ENCODE assay signal across 8 cellular contexts in genomic region chr1:150972417-150972940, GRCh38. TPM values are rescaled to one million over a fixed set of nuclear protein-coding genes. Genes with fewer than 3 reads are reported as not detected.
DNase-seq lines count a peak whose midpoint lies in the region; ATAC-seq and TF ChIP-seq lines count a peak whose summit lies in the region.

No MANE protein-coding gene starts in this region.

- no peak for TF ChIP-seq CTCF in DND-41 (IDR thresholded peaks at IDR 0.05; ENCODE audit: borderline replicate concordance, extremely low read depth, low read length, poor library complexity, severe bottlenecking)
- TF ChIP-seq CTCF in Peyer's patch (IDR thresholded peaks at IDR 0.05): no peak
- no peak for TF ChIP-seq CTCF in esophagus muscularis mucosa (IDR thresholded peaks at IDR 0.05)
- no peak for TF ChIP-seq CTCF in prostate gland (IDR thresholded peaks at IDR 0.05)

- DNase-seq in DND-41: no peak
- no peak for DNase-seq in Peyer's patch
- no peak for DNase-seq in esophagus muscularis mucosa (ENCODE audit: extremely low spot score)
- DNase-seq in prostate gland (ENCODE audit: low spot score): peak; percentile 24
- no peak for DNase-seq in hypothalamus (lab: John Stamatoyannopoulos, UW)
- no peak for DNase-seq in stimulated activated CD4-positive, alpha-beta T cell treated with anti-CD3 and anti-CD28 coated beads, Interleukin-4, amount 100 ng/mL, for 24 hours

- H2AFZ ChIP-seq in DND-41 (ENCODE audit: low read depth, low read length): no peak overlapping the region

- intact Hi-C loops in esophagus muscularis mucosa (cut with DNase I) (loop anchor here (5.0 kb wide), 1 partner anchor 95 kb away; the partner anchor contains the start of gene ARNT), prostate gland (cut with DNase I) (loop anchor here (5.0 to 10.0 kb wide), 3 partner anchors 45 to 508 kb away; partner anchors contain the start of genes ARNT and SETDB1)

- H3K9ac ChIP-seq in DND-41 (ENCODE audit: low read depth, low read length): peak overlapping the region; percentile 91

- peak overlapping the region in 1 of 2 experiments; percentile 67; a peak in 2 of 4 replicates for H3K4me3 ChIP-seq in DND-41 (ENCODE audit: low read depth in 1 of 2, low read length in 2 of 2)
- H3K4me3 ChIP-seq in Peyer's patch: peak overlapping the region; percentile 69 to 97 (median 78)
- peak overlapping the region; percentile 73 to 98 (median 90) for H3K4me3 ChIP-seq in esophagus muscularis mucosa
- H3K4me3 ChIP-seq in prostate gland: peak overlapping the region in 1 of 2 donors; percentile 83

- H3K27me3 ChIP-seq in DND-41 (ENCODE audit: insufficient read depth, low read length, poor library complexity) (no peaks in the 10 kb centered on the region), Peyer's patch (no peaks in the 10 kb centered on the region), esophagus muscularis mucosa (no peaks in the 10 kb centered on the region), prostate gland (replicated peaks; ENCODE audit: insufficient read depth) (no peaks in the 10 kb centered on the region)

- H3K4me2 ChIP-seq in DND-41 (ENCODE audit: insufficient read depth, low read length): peak overlapping the region; percentile 95

- no peak for TF ChIP-seq POLR2A in Peyer's patch (IDR thresholded peaks at IDR 0.05)
- TF ChIP-seq POLR2A in esophagus muscularis mucosa (IDR thresholded peaks at IDR 0.05; ENCODE audit: low read depth): no peak
- no peak for TF ChIP-seq POLR2A in prostate gland (IDR thresholded peaks at IDR 0.05)

- 49% methylated on average over 4 of the region's 4 CpGs for WGBS in esophagus muscularis mucosa
- 54% methylated on average over 4 of the region's 4 CpGs for WGBS in prostate gland

- H3K4me1 ChIP-seq in DND-41 (ENCODE audit: insufficient read depth, low read length) (peaks cover 45% of the 10 kb centered on the region), Peyer's patch (peaks cover 5 to 53% (median 26%) of the 10 kb centered on the region in 4 donors), esophagus muscularis mucosa (peaks cover 55 to 76% (median 68%) of the 10 kb centered on the region in 4 donors), prostate gland (replicated peaks) (peaks cover 25% of the 10 kb centered on the region)

- TF ChIP-seq EP300 in esophagus muscularis mucosa (IDR thresholded peaks at IDR 0.05): no peak

- peaks cover 73% of the 10 kb centered on the region for H3K79me2 ChIP-seq in DND-41 (ENCODE audit: insufficient read depth, low read length)

- H3K9me3 ChIP-seq in DND-41 (ENCODE audit: insufficient read depth, low read length, severe bottlenecking) (no peaks in the 10 kb centered on the region), Peyer's patch (no peaks in the 10 kb centered on the region), esophagus muscularis mucosa (no peaks in the 10 kb centered on the region), prostate gland (no peaks in the 10 kb centered on the region)

- H3K27ac ChIP-seq in DND-41 (ENCODE audit: low read length) (peak overlapping the region; percentile 77; the same call in 1 of the 2 replicates), Peyer's patch (peak overlapping the region; percentile 91 to 98 (median 94)), esophagus muscularis mucosa (replicated peaks in 1 of 4) (peak overlapping the region; percentile 93 to 98 (median 98)), prostate gland (peak overlapping the region; percentile 93 to 94)

- H3K36me3 ChIP-seq in DND-41 (ENCODE audit: insufficient read depth, low read length) (peaks cover 38% of the 10 kb centered on the region), Peyer's patch (peaks cover 0 to 16% (median 9%) of the 10 kb centered on the region in 3 donors), esophagus muscularis mucosa (peaks cover 14 to 18% (median 16%) of the 10 kb centered on the region in 4 donors), prostate gland (peaks cover 0 to 10% of the 10 kb centered on the region in 2 donors)

- ATAC-seq in DND-41 (ENCODE audit: insufficient read depth, low read depth) (no peak), GM21515 (IDR thresholded peaks at IDR 0.05; ENCODE audit: unreplicated experiment) (no peak), HG02870 (IDR thresholded peaks at IDR 0.05; ENCODE audit: unreplicated experiment) (no peak)

- H4K20me1 ChIP-seq in DND-41 (ENCODE audit: insufficient read depth, low read length): peaks cover 54% of the 10 kb centered on the region

RNA-seq across cellular contexts. Expression of gene CERS2, which starts 2.2 kb away (rescaled TPM):
- total RNA-seq in Peyer's patch (100 to 1,000 TPM in 3 of 4 donors, 10 to 100 TPM in 1; 48.7 to 212 (median 156) TPM), esophagus muscularis mucosa (100 to 1,000 TPM in 3 of 4 donors, 10 to 100 TPM in 1; 91.8 to 130 (median 117) TPM), prostate gland (100 to 1,000 TPM; 117 to 141 TPM)

RNA-seq across cellular contexts. Expression of gene ANXA9, which starts 9.6 kb away (rescaled TPM):
- total RNA-seq in Peyer's patch (1 to 10 TPM in 1 of 4 donors, under 1 TPM in 1, not detected in 2; 0.67 to 1.7 TPM), esophagus muscularis mucosa (under 1 TPM; 0.13 to 0.42 (median 0.34) TPM), prostate gland (1 to 10 TPM; 1.1 to 3.4 TPM)

RNA-seq across cellular contexts. Expression of gene MINDY1, which starts 34.2 kb away (rescaled TPM):
- total RNA-seq in Peyer's patch (10 to 100 TPM; 37.1 to 76.4 (median 57.4) TPM), esophagus muscularis mucosa (10 to 100 TPM; 21.6 to 31.7 (median 27.0) TPM), prostate gland (10 to 100 TPM; 26.8 to 65.4 TPM)

RNA-seq across cellular contexts. Expression of gene PRUNE1, which starts 35.8 kb away (rescaled TPM):
- total RNA-seq in Peyer's patch (10 to 100 TPM; 21.7 to 28.1 (median 25.1) TPM), esophagus muscularis mucosa (10 to 100 TPM; 17.4 to 40.7 (median 23.1) TPM), prostate gland (10 to 100 TPM; 29.2 to 37.5 TPM)

RNA-seq across cellular contexts. Expression of gene SETDB1, which starts 46.3 kb away (rescaled TPM):
- total RNA-seq in Peyer's patch (100 to 1,000 TPM in 1 of 4 donors, 10 to 100 TPM in 3; 28.2 to 106 (median 61.5) TPM), esophagus muscularis mucosa (10 to 100 TPM; 24.9 to 30.2 (median 27.7) TPM), prostate gland (10 to 100 TPM; 26.3 to 63.8 TPM)
